ENCODE assay signal across 21 cellular contexts in the genomic region with DNA sequence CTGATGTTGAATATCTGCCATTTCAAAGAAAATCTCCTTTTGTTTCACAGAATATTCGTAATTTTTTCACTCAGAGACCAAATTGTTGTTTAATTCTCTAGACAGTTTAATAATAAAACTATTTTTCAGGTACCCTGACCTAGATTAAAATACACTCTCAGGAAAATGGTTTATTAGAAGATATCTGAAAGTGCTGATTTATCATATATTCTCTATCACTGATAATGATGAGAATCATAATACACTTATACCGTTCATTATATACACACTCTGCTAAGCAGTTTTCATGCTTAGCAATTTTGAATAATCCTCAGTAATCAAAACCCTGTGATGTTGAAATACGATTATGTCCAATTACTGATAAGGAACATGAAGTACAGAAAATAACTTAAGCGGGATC.
"Had no signal": no experiment of that assay in that cellular context is flagged by ENCODE, and none has a peak within 500 bp of the region (broad histone marks: within the 10 kb centered on the region; RNA-seq: fewer than 3 reads in every experiment).

No MANE protein-coding gene starts in this region.

- H3K4me1 ChIP-seq: colonic mucosa, esophagus muscularis mucosa, foreskin keratinocyte, gastrocnemius medialis, heart right ventricle, left lung, lower lobe of right lung had no signal

- ATAC-seq: effector memory CD8-positive, alpha-beta T cell; foreskin keratinocyte; gastrocnemius medialis; heart right ventricle; left cardiac atrium; left lung; left ventricle myocardium superior; lower lobe of right lung; mucosa of descending colon had no signal

- H3K36me3 ChIP-seq: colonic mucosa, esophagus muscularis mucosa, gastrocnemius medialis, heart right ventricle, left lung, lower lobe of right lung had no signal

- H3K27ac ChIP-seq: colonic mucosa, esophagus muscularis mucosa, foreskin keratinocyte, gastrocnemius medialis, heart right ventricle, left lung, lower lobe of right lung had no signal

- H3K27me3 ChIP-seq: colonic mucosa, esophagus muscularis mucosa, foreskin keratinocyte, gastrocnemius medialis, heart right ventricle, left lung had no signal

- DNase-seq: colonic mucosa; cortex of kidney; effector CD8-positive, alpha-beta T cell; effector memory CD8-positive, alpha-beta T cell; foreskin keratinocyte; gastrocnemius medialis; glutamatergic neuron; head of caudate nucleus; heart right ventricle; hippocampal formation; left cardiac atrium; left lung; left ventricle myocardium superior; lower lobe of right lung; mesenchymal stem cell; mucosa of descending colon; naive B cell had no signal

- H3K4me3 ChIP-seq: colonic mucosa, esophagus muscularis mucosa, gastrocnemius medialis, heart right ventricle, left lung, lower lobe of right lung, mucosa of descending colon had no signal

- FAIRE-seq: endothelial cell of umbilical vein, islet of Langerhans, keratinocyte had no signal

- H3K9me3 ChIP-seq: colonic mucosa, esophagus muscularis mucosa, gastrocnemius medialis, lower lobe of right lung had no signal
